ENCODE assay signal across 8 cellular contexts in genomic region chr20:46552460-46553420, GRCh38. TPM values are rescaled to one million over a fixed set of nuclear protein-coding genes. Genes with fewer than 3 reads are reported as not detected.
DNase-seq lines count a peak whose midpoint lies in the region; ATAC-seq and TF ChIP-seq lines count a peak whose summit lies in the region.

No MANE protein-coding gene starts in this region.

- WGBS in spleen, 5 donors: 30 to 39% (median 32%) methylated on average over 4 of the region's 4 CpGs

- H3K36me3 ChIP-seq in spleen: no peaks in the 10 kb centered on the region

- no peak for TF ChIP-seq POLR2A in spleen (IDR thresholded peaks at IDR 0.05)

- H3K27me3 ChIP-seq in spleen (replicated peaks in 1 of 7): peaks cover 0 to under 1% (median 0%) of the 10 kb centered on the region in 7 donors

- peaks cover 6 to 42% (median 21%) of the 10 kb centered on the region in 6 donors for H3K4me1 ChIP-seq in spleen

- no peaks in the 10 kb centered on the region for H3K9me3 ChIP-seq in spleen

- peak; percentile 74 for DNase-seq in activated effector memory CD4-positive, alpha-beta T cell treated with anti-CD3 and anti-CD28 coated beads, Interleukin-2, amount 50 U/mL, for 16 hours
- DNase-seq in activated effector memory CD4-positive, alpha-beta T cell treated with Interleukin-2 at 50 U/mL for 16 hours: no peak
- DNase-seq in activated CD8-positive, alpha-beta memory T cell treated with anti-CD3 and anti-CD28 coated beads for 4 hours (ENCODE audit: low read depth in 2 of 2): peak; percentile 5 to 19
- peak; percentile 7 to 34 for DNase-seq in stimulated activated CD8-positive, alpha-beta memory T cell treated with anti-CD3 and anti-CD28 coated beads, Interleukin-15, amount 100 ng/mL, for 4 hours (ENCODE audit: low read depth in 2 of 2)
- DNase-seq in spleen: no peak
- no peak for DNase-seq in hypothalamus (lab: John Stamatoyannopoulos, UW)
- no peak for DNase-seq in NCI-H510A (lab: John Stamatoyannopoulos, UW)

- peak overlapping the region in 1 of 8 donors; percentile 42 for H3K27ac ChIP-seq in spleen

- TF ChIP-seq CTCF in spleen (IDR thresholded peaks at IDR 0.05 in 8 of 11, conservative IDR thresholded peaks at IDR 0.05 in 3 of 11): no peak

- H3K4me3 ChIP-seq in spleen: no peak overlapping the region

- intact Hi-C loops in spleen (cut with DNase I; ENCODE audit: low total_unique reads): no loop called here

- peak; percentile 76 for ATAC-seq in HG03354 (IDR thresholded peaks at IDR 0.05; ENCODE audit: poor library complexity, severe bottlenecking, unreplicated experiment)

RNA-seq across cellular contexts. Expression of gene OCSTAMP, which starts 2.3 kb away (rescaled TPM):
- total RNA-seq in spleen: not detected
- not detected for polyA plus RNA-seq in spleen

RNA-seq across cellular contexts. Expression of gene ZNF334, which starts 39.4 kb away (rescaled TPM):
- 1 to 10 TPM; 1.7 to 4.5 (median 2.7) TPM for total RNA-seq in spleen
- polyA plus RNA-seq in spleen: 1 to 10 TPM; 1.2 to 1.5 (median 1.2) TPM

Comparison
In these comparisons a context has a peak if more than half of its experiments do, and no peak if none do; other contexts are left out.
1. DNase-seq: peak in activated effector memory CD4-positive, alpha-beta T cell treated with anti-CD3 and anti-CD28 coated beads, Interleukin-2, amount 50 U/mL, for 16 hours (single experiment), activated CD8-positive, alpha-beta memory T cell treated with anti-CD3 and anti-CD28 coated beads for 4 hours (2 of 2) and stimulated activated CD8-positive, alpha-beta memory T cell treated with anti-CD3 and anti-CD28 coated beads, Interleukin-15, amount 100 ng/mL, for 4 hours (2 of 2); none in activated effector memory CD4-positive, alpha-beta T cell treated with Interleukin-2 at 50 U/mL for 16 hours (single experiment), spleen (single experiment), hypothalamus (0 of 51) and NCI-H510A (single experiment).